In genomic region chr6:14337157-14337556, GRCh38 we compare ENCODE assay signal across 28 cellular contexts.
DNase-seq lines count a peak whose midpoint lies in the region; ATAC-seq and TF ChIP-seq lines count a peak whose summit lies in the region.
"Had no signal": no experiment of that assay in that cellular context is flagged by ENCODE, and none has a peak within 500 bp of the region (broad histone marks: within the 10 kb centered on the region; RNA-seq: fewer than 3 reads in every experiment).

No MANE protein-coding gene starts in this region.

- no peaks in the 10 kb centered on the region for H3K79me2 ChIP-seq in PC-3 (ENCODE audit: low read length)

- no peak overlapping the region for H3K56ac ChIP-seq in IMR-90 (ENCODE audit: extremely low read depth, insufficient read depth, low read length)

- H4K5ac ChIP-seq in IMR-90 (ENCODE audit: low read depth, low read length), result no peak overlapping the region

- H3K4me2 ChIP-seq in IMR-90 (ENCODE audit: low read depth, low read length) (no peak overlapping the region), PC-3 (ENCODE audit: low read length) (no peak overlapping the region)
- H3K4me2 ChIP-seq: smooth muscle cell had no signal

- in situ Hi-C loops in IMR-90 (cut with MboI; ENCODE audit: low sequenced_read_pairs), result no loop called here

- no peak overlapping the region for H2AK5ac ChIP-seq in IMR-90 (ENCODE audit: low read depth, low read length)

- DNase-seq in AG08395 (ENCODE audit: low spot score), result peak; percentile 15
- peak; percentile 16 for DNase-seq in IMR-90
- DNase-seq in SIG-M5 treated with dmso at 0.1 percent for 504 hours (lab: John Stamatoyannopoulos, UW; ENCODE audit: unreplicated experiment), result peak; percentile 96
- peak; percentile 64 for DNase-seq in fibroblast of mammary gland (ENCODE audit: low read depth)
- no peak for DNase-seq in NCI-H1092 (lab: John Stamatoyannopoulos, UW)
- DNase-seq in UCSD-AML1 (lab: John Stamatoyannopoulos, UW; ENCODE audit: unreplicated experiment), result no peak
- DNase-seq in putamen (ENCODE audit: low spot score), result no peak
- no peak for DNase-seq in PC-3
- DNase-seq: activated CD4-positive, alpha-beta memory T cell treated with anti-CD3 and anti-CD28 coated beads, Interleukin-2, amount 10 ng/mL, durations not matched to agents 7 days and 5 days; activated CD4-positive, CD25-positive, alpha-beta regulatory T cell; BE2C; cerebellar nuclear complex; DMS53; gastrocnemius medialis; GDM1; hippocampal formation; immature natural killer cell; mesenchymal stem cell; MG63; NCI-H1694; NCI-H2171 treated with DMSO at 0.1 percent for 48 hours; NCI-H524 treated with DMSO at 0.1 percent for 48 hours; stimulated activated CD4-positive, alpha-beta T cell treated with anti-CD3 and anti-CD28 coated beads, Interleukin-2, amount 100 ng/mL, for 24 hours; T1000 had no signal

- no peak overlapping the region for H2BK15ac ChIP-seq in IMR-90 (ENCODE audit: low read depth, low read length)

- ATAC-seq in IMR-90 (ENCODE audit: low read depth) (no peak), PC-3 (no peak)
- ATAC-seq: gastrocnemius medialis; HCT116; left lobe of liver; stimulated activated effector memory CD8-positive, alpha-beta T cell treated with anti-CD3 and anti-CD28 coated beads, Interleukin-12 subunit alpha, Interleukin-12 subunit beta, amount 100 ng/mL, for 72 hours had no signal

- H3K9ac ChIP-seq in IMR-90 (ENCODE audit: low read depth, low read length) (no peak overlapping the region), PC-3 (ENCODE audit: low read length) (no peak overlapping the region)

- no peak overlapping the region for H4K91ac ChIP-seq in IMR-90 (ENCODE audit: insufficient read depth, low read depth, low read length)

- TF ChIP-seq RAD21 in IMR-90 (IDR thresholded peaks at IDR 0.05; ENCODE audit: low read length), result no peak

- H3K36me3 ChIP-seq in IMR-90 (ENCODE audit: control insufficient read depth, insufficient read depth, low read length) (no peaks in the 10 kb centered on the region), PC-3 (ENCODE audit: low read depth, low read length) (no peaks in the 10 kb centered on the region)
- H3K36me3 ChIP-seq: BE2C, gastrocnemius medialis, MG63 had no signal

- H2AFZ ChIP-seq in IMR-90 (replicated peaks; ENCODE audit: low read length, poor library complexity), result no peak overlapping the region
- no peak overlapping the region for H2AFZ ChIP-seq in PC-3 (ENCODE audit: low read length)

- TF ChIP-seq CTCF in IMR-90 (conservative IDR thresholded peaks at IDR 0.05; ENCODE audit: low read depth, low read length), result no peak
- no peak for TF ChIP-seq CTCF in fibroblast of mammary gland (conservative IDR thresholded peaks at IDR 0.05; ENCODE audit: control insufficient read depth, insufficient read depth, low read depth, low read length)
- TF ChIP-seq CTCF in PC-3 (conservative IDR thresholded peaks at IDR 0.05; ENCODE audit: low read depth, low read length), result no peak

- dilution Hi-C loops in IMR-90 (cut with HindIII; ENCODE audit: low sequenced_read_pairs, unreplicated experiment), result no loop called here

- H3K27ac ChIP-seq in IMR-90 (ENCODE audit: insufficient read depth, low read length) (no peak overlapping the region), PC-3 (ENCODE audit: low read length) (no peak overlapping the region)
- H3K27ac ChIP-seq: gastrocnemius medialis had no signal

- TF ChIP-seq POLR2A in IMR-90 (IDR thresholded peaks at IDR 0.05; ENCODE audit: low read depth, low read length), result no peak

- no peaks in the 10 kb centered on the region for H3K79me1 ChIP-seq in IMR-90 (ENCODE audit: low read depth in 1 of 2, low read length in 2 of 2)

- no peak overlapping the region for H3K23ac ChIP-seq in IMR-90 (ENCODE audit: low read depth, low read length)

- no peaks in the 10 kb centered on the region for H3K9me1 ChIP-seq in IMR-90 (ENCODE audit: insufficient read depth, low read length)

- H2AK9ac ChIP-seq in IMR-90 (replicated peaks; ENCODE audit: low read depth, low read length, poor library complexity), result no peak overlapping the region

- H4K20me1 ChIP-seq in IMR-90 (ENCODE audit: insufficient read depth, low read length), result no peaks in the 10 kb centered on the region
- H4K20me1 ChIP-seq in PC-3 (ENCODE audit: low read length), result no peaks in the 10 kb centered on the region

- no TSS peak for BruUV-seq in IMR-90 (replicated peaks; lab: Mats Ljungman, UMichigan)
- no TSS peak for BruUV-seq in PC-3 (replicated peaks; lab: Mats Ljungman, UMichigan)

- intact Hi-C loops in IMR-90 (cut with micrococcal nuclease), result no loop called here
- intact Hi-C loops in PC-3 (cut with micrococcal nuclease), result no loop called here

- H4K8ac ChIP-seq in IMR-90 (ENCODE audit: low read depth in 2 of 2, low read length in 2 of 2), result no peak overlapping the region

- 92% methylated on average over 2 of the region's 4 CpGs; no CpG with 5 or more reads in 1 of the 2 experiments for WGBS in IMR-90 (ENCODE audit: extremely low coverage in 2 of 2, insufficient read length in 1 of 2), 2 experiments

- H3K27me3 ChIP-seq in IMR-90 (ENCODE audit: control insufficient read depth, insufficient read depth, low read length) (peaks cover 4% of the 10 kb centered on the region), PC-3 (ENCODE audit: low read length) (no peaks in the 10 kb centered on the region)
- H3K27me3 ChIP-seq: BE2C, gastrocnemius medialis, MG63 had no signal

- H3K9me3 ChIP-seq in IMR-90 (ENCODE audit: control insufficient read depth, insufficient read depth, low read length) (no peaks in the 10 kb centered on the region), PC-3 (ENCODE audit: low read length) (no peaks in the 10 kb centered on the region)
- H3K9me3 ChIP-seq: BE2C, gastrocnemius medialis, MG63 had no signal

- no peak overlapping the region for H2BK5ac ChIP-seq in IMR-90 (ENCODE audit: low read depth, low read length, poor library complexity, severe bottlenecking)

- H3K4me1 ChIP-seq in IMR-90 (ENCODE audit: control insufficient read depth, insufficient read depth, low read length) (peaks cover 2% of the 10 kb centered on the region), PC-3 (ENCODE audit: insufficient read depth, low read length) (no peaks in the 10 kb centered on the region)
- H3K4me1 ChIP-seq: BE2C, gastrocnemius medialis had no signal

- POLR2A ChIA-PET in IMR-90 (lab: Charles Lee; ENCODE audit: unreplicated experiment) (no interaction called here), PC-3 (lab: Charles Lee; ENCODE audit: unreplicated experiment) (no interaction called here)

- no peak overlapping the region for H2BK20ac ChIP-seq in IMR-90 (ENCODE audit: low read depth, low read length)

- H3K4me3 ChIP-seq in IMR-90 (ENCODE audit: insufficient read depth, low read depth, low read length) (no peak overlapping the region), fibroblast of mammary gland (ENCODE audit: control insufficient read depth, low read depth, low read length) (no peak overlapping the region), PC-3 (ENCODE audit: low read length) (no peak overlapping the region)
- H3K4me3 ChIP-seq: gastrocnemius medialis, MG63, smooth muscle cell had no signal

- no peak overlapping the region for H3K14ac ChIP-seq in IMR-90 (replicated peaks; ENCODE audit: low read depth, low read length)

- CTCF ChIA-PET in IMR-90 (lab: Yijun Ruan, JAX) (no interaction called here), PC-3 (lab: Charles Lee) (no interaction called here)

- no peaks in the 10 kb centered on the region for H3F3A ChIP-seq in PC-3 (ENCODE audit: low read length, unreplicated experiment)

- H2BK120ac ChIP-seq in IMR-90 (ENCODE audit: low read depth, low read length), result no peak overlapping the region

- H3K18ac ChIP-seq in IMR-90 (ENCODE audit: low read depth, low read length), result no peak overlapping the region

- H3K4ac ChIP-seq in IMR-90 (ENCODE audit: low read depth, low read length), result no peak overlapping the region

- H3K9me2 ChIP-seq in PC-3 (replicated peaks; ENCODE audit: low read length), result no peaks in the 10 kb centered on the region

TF ChIP-seq in IMR-90, 13 proteins besides CTCF, POLR2A, EP300 and RAD21:
- TF ChIP-seq USF2 (IDR thresholded peaks at IDR 0.05; ENCODE audit: low read depth, low read length), result no peak
- no peak for TF ChIP-seq SMC3 (IDR thresholded peaks at IDR 0.05; ENCODE audit: low read depth, low read length)
- no peak for TF ChIP-seq CHD1 (IDR thresholded peaks at IDR 0.05; ENCODE audit: low read depth, low read length)
- TF ChIP-seq BHLHE40 (IDR thresholded peaks at IDR 0.05; ENCODE audit: low read depth, low read length), result no peak
- no peak for TF ChIP-seq RCOR1 (IDR thresholded peaks at IDR 0.05; ENCODE audit: insufficient replicate concordance, low read length)
- no peak for TF ChIP-seq MXI1 (IDR thresholded peaks at IDR 0.05; ENCODE audit: borderline replicate concordance, low read depth, low read length)
- no peak for TF ChIP-seq ELK1 (IDR thresholded peaks at IDR 0.05; ENCODE audit: borderline replicate concordance, low read depth, low read length)
- no peak for TF ChIP-seq RFX5 (IDR thresholded peaks at IDR 0.05; ENCODE audit: low read depth, low read length)
- no peak for TF ChIP-seq NFE2L2 (IDR thresholded peaks at IDR 0.05; ENCODE audit: low read depth, low read length)
- no peak for TF ChIP-seq MAZ (IDR thresholded peaks at IDR 0.05; ENCODE audit: borderline replicate concordance, low read depth, low read length)
- TF ChIP-seq MAFK (IDR thresholded peaks at IDR 0.05; ENCODE audit: low read depth, low read length), result no peak
- TF ChIP-seq FOS (IDR thresholded peaks at IDR 0.05; ENCODE audit: low read depth, low read length), result no peak
- no peak for TF ChIP-seq CEBPB (IDR thresholded peaks at IDR 0.05; ENCODE audit: low read depth, low read length)

Comparison
In these comparisons a context has a peak if more than half of its experiments do, and no peak if none do; other contexts are left out.
1. DNase-seq: peak in AG08395 (single experiment), IMR-90 (single experiment), SIG-M5 treated with dmso at 0.1 percent for 504 hours (single experiment) and fibroblast of mammary gland (single experiment); none in NCI-H1092 (single experiment), UCSD-AML1 (single experiment), putamen (single experiment) and PC-3 (single experiment).